Comparison of ENCODE assay signal across 14 cellular contexts in genomic region chr5:92945630-92946097, GRCh38.
A peak's percentile ranks its signal among the peaks of the same experiment; 100 is the strongest.
DNase-seq lines count a peak whose midpoint lies in the region; ATAC-seq and TF ChIP-seq lines count a peak whose summit lies in the region.
"Had no signal": no experiment of that assay in that cellular context is flagged by ENCODE, and none has a peak within 500 bp of the region (broad histone marks: within the 10 kb centered on the region; RNA-seq: fewer than 3 reads in every experiment).

No MANE protein-coding gene starts in this region.

- H3K4me1 Mint-ChIP-seq in osteocyte (ENCODE audit: unreplicated experiment): peaks cover 21% of the 10 kb centered on the region
- H3K4me1 Mint-ChIP-seq in natural killer cell treated with Interleukin-12 subunit alpha and Interleukin-12 subunit beta and Interleukin-15 and Interleukin-18, amount 100 ng/mL, for 72 hours (ENCODE audit: low read depth in 2 of 2): no peaks in the 10 kb centered on the region

- peak overlapping the region; percentile 76 for H3K27ac Mint-ChIP-seq in osteocyte (ENCODE audit: unreplicated experiment)
- no peak overlapping the region for H3K27ac Mint-ChIP-seq in natural killer cell treated with Interleukin-12 subunit alpha and Interleukin-12 subunit beta and Interleukin-15 and Interleukin-18, amount 100 ng/mL, for 72 hours

- no peak overlapping the region for H3K4me3 ChIP-seq in MM.1S (ENCODE audit: low read length)
- H3K4me3 ChIP-seq: suprapubic skin had no signal

- no peak overlapping the region for H3K27ac ChIP-seq in MM.1S (ENCODE audit: low read length)
- H3K27ac ChIP-seq: epithelial cell of prostate, suprapubic skin had no signal

- ATAC-seq in GM21423 (IDR thresholded peaks at IDR 0.05; ENCODE audit: unreplicated experiment) (peak; percentile 43), GM21619 (IDR thresholded peaks at IDR 0.05; ENCODE audit: unreplicated experiment) (no peak)
- ATAC-seq in natural killer cell treated with Interleukin-12 subunit alpha and Interleukin-12 subunit beta and Interleukin-15 and Interleukin-18, amount 100 ng/mL, for 72 hours: no peak

- H3F3A ChIP-seq in MM.1S (ENCODE audit: insufficient read depth, low read length): no peaks in the 10 kb centered on the region

- no peaks in the 10 kb centered on the region for H3K36me3 ChIP-seq in MM.1S (replicated peaks; ENCODE audit: insufficient read depth, low read length)
- H3K36me3 ChIP-seq: suprapubic skin had no signal

- H3K4me3 Mint-ChIP-seq in osteocyte (ENCODE audit: unreplicated experiment): no peak overlapping the region
- no peak overlapping the region for H3K4me3 Mint-ChIP-seq in natural killer cell treated with Interleukin-12 subunit alpha and Interleukin-12 subunit beta and Interleukin-15 and Interleukin-18, amount 100 ng/mL, for 72 hours

- H3K9me3 Mint-ChIP-seq in osteocyte (ENCODE audit: unreplicated experiment): peaks cover 27% of the 10 kb centered on the region
- H3K9me3 Mint-ChIP-seq in natural killer cell treated with Interleukin-12 subunit alpha and Interleukin-12 subunit beta and Interleukin-15 and Interleukin-18, amount 100 ng/mL, for 72 hours: peaks cover 18% of the 10 kb centered on the region

- no peak overlapping the region for H3K4me2 ChIP-seq in MM.1S (ENCODE audit: low read depth, low read length)

- no peaks in the 10 kb centered on the region for H3K4me1 ChIP-seq in MM.1S (ENCODE audit: low read length)
- H3K4me1 ChIP-seq: suprapubic skin had no signal

- no peak overlapping the region for H2AFZ ChIP-seq in MM.1S (ENCODE audit: low read length)

- H3K9me2 ChIP-seq in MM.1S (replicated peaks; ENCODE audit: insufficient read depth, low read length): no peaks in the 10 kb centered on the region

- no peaks in the 10 kb centered on the region for H3K9me3 ChIP-seq in MM.1S (replicated peaks; ENCODE audit: insufficient read depth, low read length)

- H3K27me3 ChIP-seq in MM.1S (replicated peaks; ENCODE audit: insufficient read depth, low read length): no peaks in the 10 kb centered on the region
- H3K27me3 ChIP-seq: suprapubic skin had no signal

- H3K9ac ChIP-seq in MM.1S (ENCODE audit: low read length): no peak overlapping the region

- no peaks in the 10 kb centered on the region for H4K20me1 ChIP-seq in MM.1S (ENCODE audit: insufficient read depth, low read length)

- H3K36me3 Mint-ChIP-seq in osteocyte (ENCODE audit: unreplicated experiment): peaks cover 13% of the 10 kb centered on the region
- H3K36me3 Mint-ChIP-seq in natural killer cell treated with Interleukin-12 subunit alpha and Interleukin-12 subunit beta and Interleukin-15 and Interleukin-18, amount 100 ng/mL, for 72 hours: no peaks in the 10 kb centered on the region

- peak; percentile 27 for DNase-seq in M059J (ENCODE audit: low read depth)
- peak; percentile 8 for DNase-seq in fibroblast of gingiva (ENCODE audit: low read depth)
- DNase-seq in osteocyte (ENCODE audit: extremely low spot score, unreplicated experiment): no peak
- no peak for DNase-seq in GF-D8 (lab: John Stamatoyannopoulos, UW)
- no peak for DNase-seq in natural killer cell treated with Interleukin-12 subunit alpha and Interleukin-12 subunit beta and Interleukin-15 and Interleukin-18, amount 100 ng/mL, for 72 hours (ENCODE audit: low spot score)
- no peak for DNase-seq in MM.1S
- DNase-seq: activated CD4-positive, alpha-beta T cell treated with anti-CD3 and anti-CD28 coated beads for 1 hour; activated naive CD4-positive, alpha-beta T cell treated with anti-CD3 and anti-CD28 coated beads, Interleukin-2, amount 50 U/mL, for 16 hours; mesendoderm; NCI-H1092 had no signal

- TF ChIP-seq CTCF in osteocyte (IDR thresholded peaks at IDR 0.05) (no peak), MM.1S (IDR thresholded peaks at IDR 0.05; ENCODE audit: low read length) (no peak)

- H3K79me2 ChIP-seq in MM.1S (ENCODE audit: low read length): no peaks in the 10 kb centered on the region

- no peaks in the 10 kb centered on the region for H3K27me3 Mint-ChIP-seq in osteocyte (ENCODE audit: unreplicated experiment)
- no peaks in the 10 kb centered on the region for H3K27me3 Mint-ChIP-seq in natural killer cell treated with Interleukin-12 subunit alpha and Interleukin-12 subunit beta and Interleukin-15 and Interleukin-18, amount 100 ng/mL, for 72 hours

Comparison
In these comparisons a context has a peak if more than half of its experiments do, and no peak if none do; other contexts are left out.
1. DNase-seq: peak in M059J (single experiment) and fibroblast of gingiva (single experiment); none in osteocyte (single experiment), GF-D8 (single experiment), natural killer cell treated with Interleukin-12 subunit alpha and Interleukin-12 subunit beta and Interleukin-15 and Interleukin-18, amount 100 ng/mL, for 72 hours (single experiment) and MM.1S (single experiment).